7 cellular contexts compared by ENCODE assay signal in the genomic region with DNA sequence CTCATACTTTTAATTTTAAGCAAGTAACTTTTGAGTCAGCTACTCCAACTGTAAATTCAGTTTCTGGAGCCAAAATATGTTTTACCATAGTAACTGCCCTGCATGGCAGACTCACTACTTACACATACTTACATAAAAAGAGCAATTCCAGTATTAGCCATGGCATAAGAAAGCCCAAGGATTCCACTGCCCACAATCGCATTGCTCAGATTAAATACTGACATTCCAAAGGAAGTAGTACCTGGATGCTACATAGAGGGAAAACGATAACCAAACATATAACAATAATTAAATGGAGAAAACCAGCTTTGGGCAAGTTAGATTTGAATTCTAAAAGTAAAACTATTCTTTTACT. TPM values are rescaled to one million over a fixed set of nuclear protein-coding genes. Genes with fewer than 3 reads are reported as not detected.
DNase-seq lines count a peak whose midpoint lies in the region; ATAC-seq and TF ChIP-seq lines count a peak whose summit lies in the region.

No MANE protein-coding gene starts in this region.

- peaks cover 70% of the 10 kb centered on the region for H3K4me1 Mint-ChIP-seq in activated CD4-positive, alpha-beta memory T cell treated with anti-CD3 and anti-CD28 coated beads, Interleukin-2, amount 10 ng/mL, durations not matched to agents 7 days and 5 days
- peaks cover 49% of the 10 kb centered on the region for H3K4me1 Mint-ChIP-seq in stimulated activated effector memory CD8-positive, alpha-beta T cell treated with anti-CD3 and anti-CD28 coated beads, Interleukin-12 subunit alpha, Interleukin-12 subunit beta, amount 100 ng/mL, for 72 hours

- no peak for TF ChIP-seq CTCF in HFF-Myc (IDR thresholded peaks at IDR 0.05; ENCODE audit: low read depth, low read length, missing control alignments)

- H3K27ac Mint-ChIP-seq in activated CD4-positive, alpha-beta memory T cell treated with anti-CD3 and anti-CD28 coated beads, Interleukin-2, amount 10 ng/mL, durations not matched to agents 7 days and 5 days, result peak overlapping the region; percentile 99
- H3K27ac Mint-ChIP-seq in stimulated activated effector memory CD8-positive, alpha-beta T cell treated with anti-CD3 and anti-CD28 coated beads, Interleukin-12 subunit alpha, Interleukin-12 subunit beta, amount 100 ng/mL, for 72 hours, result peak overlapping the region; percentile 100

- H3K4me3 ChIP-seq in HFF-Myc (replicated peaks; ENCODE audit: low read depth, low read length) (peak overlapping the region; percentile 73), iPS DF 6.9 (ENCODE audit: low read length) (peak overlapping the region; percentile 15; the same call in 1 of the 2 replicates)

- no peak for ATAC-seq in stimulated activated effector memory CD8-positive, alpha-beta T cell treated with anti-CD3 and anti-CD28 coated beads, Interleukin-12 subunit alpha, Interleukin-12 subunit beta, amount 100 ng/mL, for 72 hours
- ATAC-seq in HG02981 (IDR thresholded peaks at IDR 0.05; ENCODE audit: unreplicated experiment) (no peak), GM21360 (IDR thresholded peaks at IDR 0.05; ENCODE audit: unreplicated experiment) (no peak)

- peak overlapping the region; percentile 91 for H3K4me3 Mint-ChIP-seq in activated CD4-positive, alpha-beta memory T cell treated with anti-CD3 and anti-CD28 coated beads, Interleukin-2, amount 10 ng/mL, durations not matched to agents 7 days and 5 days
- peak overlapping the region; percentile 93 for H3K4me3 Mint-ChIP-seq in stimulated activated effector memory CD8-positive, alpha-beta T cell treated with anti-CD3 and anti-CD28 coated beads, Interleukin-12 subunit alpha, Interleukin-12 subunit beta, amount 100 ng/mL, for 72 hours

- DNase-seq in HFF-Myc (ENCODE audit: extremely low read depth, low read depth), result no peak
- no peak for DNase-seq in activated CD4-positive, alpha-beta memory T cell treated with anti-CD3 and anti-CD28 coated beads, Interleukin-2, amount 10 ng/mL, durations not matched to agents 7 days and 5 days
- no peak for DNase-seq in iPS DF 6.9 (ENCODE audit: low read depth, low spot score)
- DNase-seq in stimulated activated effector memory CD8-positive, alpha-beta T cell treated with anti-CD3 and anti-CD28 coated beads, Interleukin-12 subunit alpha, Interleukin-12 subunit beta, amount 100 ng/mL, for 72 hours (ENCODE audit: low spot score in 2 of 2), result no peak
- DNase-seq in NCI-H128 (lab: John Stamatoyannopoulos, UW; ENCODE audit: unreplicated experiment), result no peak

- H3K27me3 ChIP-seq in iPS DF 6.9 (ENCODE audit: control insufficient read depth, insufficient read depth, low read length), result no peaks in the 10 kb centered on the region

- WGBS in iPS DF 6.9 (ENCODE audit: insufficient coverage, insufficient read length), result no CpG with 5 or more reads among the region's 2 CpGs

- peaks cover 29% of the 10 kb centered on the region; the same call in 1 of the 2 replicates for H3K36me3 ChIP-seq in iPS DF 6.9 (ENCODE audit: control insufficient read depth, insufficient read depth, low read length)

- H3K9me3 Mint-ChIP-seq in activated CD4-positive, alpha-beta memory T cell treated with anti-CD3 and anti-CD28 coated beads, Interleukin-2, amount 10 ng/mL, durations not matched to agents 7 days and 5 days, result no peaks in the 10 kb centered on the region
- H3K9me3 Mint-ChIP-seq in stimulated activated effector memory CD8-positive, alpha-beta T cell treated with anti-CD3 and anti-CD28 coated beads, Interleukin-12 subunit alpha, Interleukin-12 subunit beta, amount 100 ng/mL, for 72 hours, result no peaks in the 10 kb centered on the region

- H3K27ac ChIP-seq in iPS DF 6.9 (ENCODE audit: low read length), result no peak overlapping the region

- CTCF ChIA-PET in activated CD4-positive, alpha-beta memory T cell treated with anti-CD3 and anti-CD28 coated beads, Interleukin-2, amount 10 ng/mL, durations not matched to agents 7 days and 5 days (lab: Charles Lee), result interaction anchor here (0.6 to 2.3 kb wide), 6 partner anchors 8 to 287 kb away, joined by 3 to 8 read pairs (median 4); no protein-coding TSS in a partner anchor

- POLR2A ChIA-PET in activated CD4-positive, alpha-beta memory T cell treated with anti-CD3 and anti-CD28 coated beads, Interleukin-2, amount 10 ng/mL, durations not matched to agents 7 days and 5 days (lab: Charles Lee), result interaction anchor here (0.8 to 6.7 kb wide), 23 partner anchors 7 to 380 kb away, joined by 3 to 101 read pairs (median 7); a partner anchor contains a TSS

- H3K27me3 Mint-ChIP-seq in activated CD4-positive, alpha-beta memory T cell treated with anti-CD3 and anti-CD28 coated beads, Interleukin-2, amount 10 ng/mL, durations not matched to agents 7 days and 5 days, result no peaks in the 10 kb centered on the region

- H3K4me1 ChIP-seq in iPS DF 6.9 (ENCODE audit: control insufficient read depth, insufficient read depth, low read length), result peaks cover 3% of the 10 kb centered on the region; the same call in 1 of the 2 replicates

- H3K36me3 Mint-ChIP-seq in activated CD4-positive, alpha-beta memory T cell treated with anti-CD3 and anti-CD28 coated beads, Interleukin-2, amount 10 ng/mL, durations not matched to agents 7 days and 5 days (ENCODE audit: low read depth), result peaks cover 69% of the 10 kb centered on the region
- peaks cover 81% of the 10 kb centered on the region for H3K36me3 Mint-ChIP-seq in stimulated activated effector memory CD8-positive, alpha-beta T cell treated with anti-CD3 and anti-CD28 coated beads, Interleukin-12 subunit alpha, Interleukin-12 subunit beta, amount 100 ng/mL, for 72 hours

- H3K9me3 ChIP-seq in iPS DF 6.9 (ENCODE audit: control insufficient read depth, insufficient read depth, low read length), result no peaks in the 10 kb centered on the region

RNA-seq across cellular contexts. Expression of a gene that starts 2.2 kb away (rescaled TPM):
- 100 to 1,000 TPM; 265 to 267 TPM for total RNA-seq in activated CD4-positive, alpha-beta memory T cell treated with anti-CD3 and anti-CD28 coated beads, Interleukin-2, amount 10 ng/mL, durations not matched to agents 7 days and 5 days
